ENCODE assay signal across 18 cellular contexts in genomic region chr15:39502048-39502447, GRCh38.
A peak's percentile ranks its signal among the peaks of the same experiment; 100 is the strongest.
DNase-seq lines count a peak whose midpoint lies in the region; ATAC-seq and TF ChIP-seq lines count a peak whose summit lies in the region.
"Had no signal": no experiment of that assay in that cellular context is flagged by ENCODE, and none has a peak within 500 bp of the region (broad histone marks: within the 10 kb centered on the region; RNA-seq: fewer than 3 reads in every experiment).

No MANE protein-coding gene starts in this region.

- WGBS in mammary epithelial cell (ENCODE audit: low coverage, missing lambda C conversion rate), result 27% methylated on average over 5 of the region's 5 CpGs

- ATAC-seq in foreskin keratinocyte, result peak; percentile 82
- ATAC-seq in HG03521 (IDR thresholded peaks at IDR 0.05; ENCODE audit: unreplicated experiment), result no peak
- ATAC-seq in HG02884 (IDR thresholded peaks at IDR 0.05; ENCODE audit: unreplicated experiment), result no peak
- ATAC-seq: GM23338 had no signal

- H3K79me2 ChIP-seq in mammary epithelial cell (ENCODE audit: insufficient read depth, low read length), result no peaks in the 10 kb centered on the region

- H3K4me2 ChIP-seq in mammary epithelial cell (ENCODE audit: insufficient read depth, low read depth, low read length), result no peak overlapping the region
- H3K4me2 ChIP-seq: GM23338 had no signal

- DNase-seq in mammary epithelial cell, result peak; percentile 90
- DNase-seq in breast epithelium (ENCODE audit: low spot score in 2 of 2), result no peak
- peak; percentile 71 for DNase-seq in NCI-H69 (lab: John Stamatoyannopoulos, UW)
- DNase-seq in foreskin keratinocyte, result peak; percentile 92
- DNase-seq in uterus, result no peak
- DNase-seq in GM10266 (ENCODE audit: extremely low spot score), result no peak
- DNase-seq: C1 segment of cervical spinal cord, Caco-2, Karpas-422, NCI-H1105 treated with DMSO at 0.1 percent for 48 hours, NCI-H187, NCI-H510A treated with DMSO at 0.1 percent for 48 hours, OCI-M1 had no signal

- in situ Hi-C loops in mammary epithelial cell (cut with MboI; ENCODE audit: low sequenced_read_pairs in 2 of 2), result no loop called here

- H4K20me1 ChIP-seq in mammary epithelial cell (ENCODE audit: insufficient read depth, low read length), result no peaks in the 10 kb centered on the region

- H3K27ac ChIP-seq in mammary epithelial cell (ENCODE audit: insufficient read depth, low read depth, low read length) (no peak overlapping the region), breast epithelium (peak overlapping the region in 1 of 2 donors; percentile 83), foreskin keratinocyte (peak overlapping the region; percentile 57), uterus (peak overlapping the region; percentile 58 to 67)
- H3K27ac ChIP-seq: RWPE1, SJSA1 had no signal

- no peak for TF ChIP-seq CTCF in mammary epithelial cell (conservative IDR thresholded peaks at IDR 0.05 in 1 of 2, IDR thresholded peaks at IDR 0.05 in 1 of 2; ENCODE audit: extremely low read depth in 1 of 2, insufficient read depth in 1 of 2, low read depth in 1 of 2, low read length in 2 of 2)
- TF ChIP-seq CTCF in breast epithelium (IDR thresholded peaks at IDR 0.05), result no peak
- no peak for TF ChIP-seq CTCF in foreskin keratinocyte (conservative IDR thresholded peaks at IDR 0.05)
- TF ChIP-seq CTCF in uterus (IDR thresholded peaks at IDR 0.05), result no peak
- no peak for TF ChIP-seq CTCF in GM10266 (IDR thresholded peaks at IDR 0.05; ENCODE audit: control insufficient read depth, insufficient read depth, low read depth, missing control alignments)

- TF ChIP-seq POLR2A in breast epithelium (IDR thresholded peaks at IDR 0.05) (no peak), uterus (IDR thresholded peaks at IDR 0.05) (no peak)

- BruUV-seq in mammary epithelial cell (replicated peaks; lab: Mats Ljungman, UMichigan), result no TSS peak

- H3K9ac ChIP-seq in mammary epithelial cell (ENCODE audit: insufficient read depth, low read length), result no peak overlapping the region

- H3K27me3 ChIP-seq in mammary epithelial cell (ENCODE audit: insufficient read depth, low read length) (no peaks in the 10 kb centered on the region), breast epithelium (no peaks in the 10 kb centered on the region), foreskin keratinocyte (no peaks in the 10 kb centered on the region), uterus (no peaks in the 10 kb centered on the region)
- H3K27me3 ChIP-seq: SJSA1 had no signal

- H3K4me3 ChIP-seq in mammary epithelial cell (replicated peaks in 1 of 3; ENCODE audit: insufficient read depth in 1 of 3, low read depth in 2 of 3, low read length in 3 of 3), result no peak overlapping the region
- no peak overlapping the region for H3K4me3 ChIP-seq in breast epithelium
- H3K4me3 ChIP-seq in uterus, result no peak overlapping the region
- H3K4me3 ChIP-seq: GM23338, SJSA1 had no signal

- dilution Hi-C loops in mammary epithelial cell (cut with HindIII; ENCODE audit: low sequenced_read_pairs), result no loop called here

- CTCF ChIA-PET in mammary epithelial cell (lab: Charles Lee; ENCODE audit: low non-redundant PET), result no interaction called here

- H3K9me3 ChIP-seq in mammary epithelial cell (replicated peaks; ENCODE audit: insufficient read depth, low read length) (no peaks in the 10 kb centered on the region), breast epithelium (no peaks in the 10 kb centered on the region), uterus (no peaks in the 10 kb centered on the region)
- H3K9me3 ChIP-seq: Caco-2, SJSA1 had no signal

- H2AFZ ChIP-seq in mammary epithelial cell (ENCODE audit: low read depth, low read length), result no peak overlapping the region

- H3K4me1 ChIP-seq in mammary epithelial cell (ENCODE audit: insufficient read depth, low read length), result peaks cover 32% of the 10 kb centered on the region
- H3K4me1 ChIP-seq in breast epithelium, result no peaks in the 10 kb centered on the region
- peaks cover 13% of the 10 kb centered on the region for H3K4me1 ChIP-seq in foreskin keratinocyte
- peaks cover 0 to 10% of the 10 kb centered on the region in 2 donors for H3K4me1 ChIP-seq in uterus
- H3K4me1 ChIP-seq: Caco-2 had no signal

- H3K36me3 ChIP-seq in mammary epithelial cell (ENCODE audit: insufficient read depth, low read length), result no peaks in the 10 kb centered on the region
- no peaks in the 10 kb centered on the region for H3K36me3 ChIP-seq in breast epithelium
- H3K36me3 ChIP-seq in uterus, result no peaks in the 10 kb centered on the region
- H3K36me3 ChIP-seq: SJSA1 had no signal

- intact Hi-C loops in mammary epithelial cell (cut with micrococcal nuclease), result loop anchor here (5.0 kb wide), 1 partner anchor 330 kb away; no protein-coding TSS in a partner anchor
- intact Hi-C loops in breast epithelium (cut with DNase I; ENCODE audit: low total_unique reads), result no loop called here
- intact Hi-C loops in uterus (cut with DNase I; ENCODE audit: low total_unique reads), result loop anchor here (5.0 kb wide), 1 partner anchor 75 kb away; no protein-coding TSS in a partner anchor

Comparison
In these comparisons a context has a peak if more than half of its experiments do, and no peak if none do; other contexts are left out.
1. DNase-seq: peak in mammary epithelial cell (single experiment), NCI-H69 (single experiment) and foreskin keratinocyte (2 of 2); none in breast epithelium (0 of 2), uterus (0 of 2) and GM10266 (single experiment).